Comparison of ENCODE assay signal across 15 cellular contexts in the genomic region with DNA sequence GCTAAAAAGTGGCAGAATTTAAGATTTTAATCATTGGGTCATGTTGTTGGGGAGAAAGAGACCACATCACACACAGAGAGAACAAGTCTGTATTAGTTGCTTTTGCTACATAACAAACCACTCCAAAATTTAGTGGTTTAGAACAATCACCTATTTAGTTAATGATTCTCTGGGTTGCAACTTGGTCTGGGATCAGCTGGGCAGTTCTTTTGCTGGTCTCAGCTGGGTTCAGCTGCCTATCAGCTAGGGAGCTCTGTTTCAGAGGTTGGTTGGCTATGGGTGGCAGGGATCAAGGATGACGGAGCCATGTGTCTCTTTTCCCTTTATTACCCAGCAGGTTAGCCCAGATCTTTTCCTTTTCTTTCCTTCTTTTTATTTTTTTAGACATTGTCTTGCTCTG. TPM values are rescaled to one million over a fixed set of nuclear protein-coding genes. Genes with fewer than 3 reads are reported as not detected.
DNase-seq lines count a peak whose midpoint lies in the region; ATAC-seq and TF ChIP-seq lines count a peak whose summit lies in the region.
"Had no signal": no experiment of that assay in that cellular context is flagged by ENCODE, and none has a peak within 500 bp of the region (broad histone marks: within the 10 kb centered on the region; RNA-seq: fewer than 3 reads in every experiment).

No MANE protein-coding gene starts in this region.

- CTCF ChIA-PET in activated CD4-positive, alpha-beta T cell treated with anti-CD3 and anti-CD28 coated beads for 36 hours (lab: Charles Lee), result interaction anchor here (0.6 to 2.5 kb wide), 5 partner anchors 10 to 138 kb away, joined by 3 to 12 read pairs (median 4); no protein-coding TSS in a partner anchor

- POLR2A ChIA-PET in activated CD4-positive, alpha-beta T cell treated with anti-CD3 and anti-CD28 coated beads for 36 hours (lab: Charles Lee), result no interaction called here

- no peaks in the 10 kb centered on the region for H3K9me3 ChIP-seq in T-helper 17 cell (ENCODE audit: control insufficient read depth, low read length, poor library complexity, severe bottlenecking)
- H3K9me3 ChIP-seq in stomach, result no peaks in the 10 kb centered on the region
- H3K9me3 ChIP-seq: testis had no signal

- peaks cover 14% of the 10 kb centered on the region for H3K36me3 Mint-ChIP-seq in activated CD4-positive, alpha-beta T cell treated with anti-CD3 and anti-CD28 coated beads, Interleukin-2, amount 10 ng/mL, durations not matched to agents 24 days and 14 days (ENCODE audit: low read depth)
- H3K36me3 Mint-ChIP-seq in activated CD4-positive, alpha-beta T cell treated with anti-CD3 and anti-CD28 coated beads for 36 hours (ENCODE audit: low read depth), result peaks cover 5% of the 10 kb centered on the region
- H3K36me3 Mint-ChIP-seq in T-helper 17 cell (ENCODE audit: low read depth), result peaks cover 3% of the 10 kb centered on the region

- TF ChIP-seq POLR2A in stomach (IDR thresholded peaks at IDR 0.05), result no peak

- TF ChIP-seq CTCF in stomach (IDR thresholded peaks at IDR 0.05), result no peak

- intact Hi-C loops in activated CD4-positive, alpha-beta T cell treated with anti-CD3 and anti-CD28 coated beads, Interleukin-2, amount 10 ng/mL, durations not matched to agents 24 days and 14 days (cut with micrococcal nuclease), result no loop called here
- intact Hi-C loops in activated CD4-positive, alpha-beta T cell treated with anti-CD3 and anti-CD28 coated beads for 36 hours (cut with DNase I, micrococcal nuclease), result no loop called here
- intact Hi-C loops in stomach (cut with DNase I; ENCODE audit: low total_unique reads), result no loop called here

- H3K4me3 Mint-ChIP-seq in activated CD4-positive, alpha-beta T cell treated with anti-CD3 and anti-CD28 coated beads, Interleukin-2, amount 10 ng/mL, durations not matched to agents 24 days and 14 days, result no peak overlapping the region
- H3K4me3 Mint-ChIP-seq in activated CD4-positive, alpha-beta T cell treated with anti-CD3 and anti-CD28 coated beads for 36 hours, result no peak overlapping the region
- H3K4me3 Mint-ChIP-seq in T-helper 17 cell, result no peak overlapping the region

- peak overlapping the region in 3 of 5 donors; percentile 7 to 32 (median 18) for H3K27ac ChIP-seq in stomach
- H3K27ac ChIP-seq: testis had no signal

- no peak overlapping the region for H3K4me3 ChIP-seq in stomach
- H3K4me3 ChIP-seq: testis had no signal

- no peaks in the 10 kb centered on the region for H3K27me3 ChIP-seq in stomach
- H3K27me3 ChIP-seq: testis had no signal

- peaks cover 0 to 24% (median 20%) of the 10 kb centered on the region in 4 donors for H3K36me3 ChIP-seq in stomach

- peaks cover 22% of the 10 kb centered on the region for H3K4me1 Mint-ChIP-seq in activated CD4-positive, alpha-beta T cell treated with anti-CD3 and anti-CD28 coated beads, Interleukin-2, amount 10 ng/mL, durations not matched to agents 24 days and 14 days
- H3K4me1 Mint-ChIP-seq in activated CD4-positive, alpha-beta T cell treated with anti-CD3 and anti-CD28 coated beads for 36 hours, result peaks cover 11% of the 10 kb centered on the region
- H3K4me1 Mint-ChIP-seq in T-helper 17 cell, result peaks cover 17% of the 10 kb centered on the region

- no peaks in the 10 kb centered on the region for H3K27me3 Mint-ChIP-seq in activated CD4-positive, alpha-beta T cell treated with anti-CD3 and anti-CD28 coated beads, Interleukin-2, amount 10 ng/mL, durations not matched to agents 24 days and 14 days
- H3K27me3 Mint-ChIP-seq in activated CD4-positive, alpha-beta T cell treated with anti-CD3 and anti-CD28 coated beads for 36 hours, result no peaks in the 10 kb centered on the region
- no peaks in the 10 kb centered on the region for H3K27me3 Mint-ChIP-seq in T-helper 17 cell

- DNase-seq in activated CD4-positive, alpha-beta T cell treated with anti-CD3 and anti-CD28 coated beads, Interleukin-2, amount 10 ng/mL, durations not matched to agents 24 days and 14 days, result no peak
- no peak for DNase-seq in activated CD4-positive, alpha-beta T cell treated with anti-CD3 and anti-CD28 coated beads for 36 hours
- DNase-seq in T-helper 17 cell (no peak), kidney glomerular epithelial cell (lab: John Stamatoyannopoulos, UW) (peak; percentile 13), stomach (no peak), NCI-H1417 (lab: John Stamatoyannopoulos, UW) (no peak)
- DNase-seq: central memory CD4-positive, alpha-beta T cell; DMS153; midbrain; NCI-H345; retina; testis had no signal

- peak overlapping the region; percentile 78 for H3K27ac Mint-ChIP-seq in activated CD4-positive, alpha-beta T cell treated with anti-CD3 and anti-CD28 coated beads, Interleukin-2, amount 10 ng/mL, durations not matched to agents 24 days and 14 days
- H3K27ac Mint-ChIP-seq in activated CD4-positive, alpha-beta T cell treated with anti-CD3 and anti-CD28 coated beads for 36 hours, result no peak overlapping the region
- peak overlapping the region; percentile 47 for H3K27ac Mint-ChIP-seq in T-helper 17 cell

- ATAC-seq in activated CD4-positive, alpha-beta T cell treated with anti-CD3 and anti-CD28 coated beads for 36 hours, result no peak
- no peak for ATAC-seq in T-helper 17 cell
- ATAC-seq in HG03439 (IDR thresholded peaks at IDR 0.05; ENCODE audit: unreplicated experiment), result no peak
- no peak for ATAC-seq in HG02870 (IDR thresholded peaks at IDR 0.05; ENCODE audit: unreplicated experiment)
- ATAC-seq: Right ventricle myocardium inferior had no signal

- H3K9me3 Mint-ChIP-seq in activated CD4-positive, alpha-beta T cell treated with anti-CD3 and anti-CD28 coated beads, Interleukin-2, amount 10 ng/mL, durations not matched to agents 24 days and 14 days, result no peaks in the 10 kb centered on the region
- H3K9me3 Mint-ChIP-seq in activated CD4-positive, alpha-beta T cell treated with anti-CD3 and anti-CD28 coated beads for 36 hours (ENCODE audit: low read depth), result no peaks in the 10 kb centered on the region

- 88 to 97% (median 93%) methylated on average over 1 of the region's 1 CpG for WGBS in stomach, 5 donors

- H3K4me1 ChIP-seq in stomach, result peaks cover 7 to 29% (median 18%) of the 10 kb centered on the region in 4 donors

- no peak for TF ChIP-seq EP300 in stomach (IDR thresholded peaks at IDR 0.05)

RNA-seq across cellular contexts. Expression of a gene that starts 8.9 kb away (rescaled TPM):
- total RNA-seq in activated CD4-positive, alpha-beta T cell treated with anti-CD3 and anti-CD28 coated beads, Interleukin-2, amount 10 ng/mL, durations not matched to agents 24 days and 14 days, result 7.9 and 9.9 TPM in 2 replicates
- 1 to 10 TPM; 3.5 to 3.6 TPM for total RNA-seq in activated CD4-positive, alpha-beta T cell treated with anti-CD3 and anti-CD28 coated beads for 36 hours
- 1 to 10 TPM in 1 of 2 donors, under 1 TPM in 1; 0.52 to 1.5 TPM for total RNA-seq in T-helper 17 cell
- 10 to 100 TPM in 1 of 5 donors, 1 to 10 TPM in 2, under 1 TPM in 1, not detected in 1; 0.14 to 18.7 (median 4.3) TPM for total RNA-seq in stomach
- 10 to 100 TPM in 2 of 3 donors, 1 to 10 TPM in 1; 8.0 to 16.8 (median 15.7) TPM for polyA plus RNA-seq in stomach

RNA-seq across cellular contexts. Expression of a gene that starts 9.2 kb away (rescaled TPM):
- total RNA-seq in activated CD4-positive, alpha-beta T cell treated with anti-CD3 and anti-CD28 coated beads, Interleukin-2, amount 10 ng/mL, durations not matched to agents 24 days and 14 days, result 27.5 and 29.6 TPM in 2 replicates
- total RNA-seq in activated CD4-positive, alpha-beta T cell treated with anti-CD3 and anti-CD28 coated beads for 36 hours, result 10 to 100 TPM; 31.6 to 40.0 TPM
- total RNA-seq in T-helper 17 cell (10 to 100 TPM; 37.9 to 38.9 TPM), stomach (10 to 100 TPM; 10.8 to 42.5 (median 16.8) TPM)
- 10 to 100 TPM; 13.1 to 24.3 (median 18.0) TPM for polyA plus RNA-seq in stomach

RNA-seq across cellular contexts. Expression of a gene that starts 11.4 kb away (rescaled TPM):
- total RNA-seq in activated CD4-positive, alpha-beta T cell treated with anti-CD3 and anti-CD28 coated beads, Interleukin-2, amount 10 ng/mL, durations not matched to agents 24 days and 14 days, result 31.5 and 32.7 TPM in 2 replicates
- total RNA-seq in activated CD4-positive, alpha-beta T cell treated with anti-CD3 and anti-CD28 coated beads for 36 hours, result 10 to 100 TPM; 11.1 to 16.4 TPM
- total RNA-seq in T-helper 17 cell (10 to 100 TPM; 49.9 to 51.1 TPM), stomach (10 to 100 TPM in 4 of 5 donors, 1 to 10 TPM in 1; 5.3 to 57.1 (median 25.3) TPM)
- polyA plus RNA-seq in stomach, result 1 to 10 TPM; 2.0 to 4.9 (median 2.6) TPM

RNA-seq across cellular contexts. Expression of a gene that starts 11.9 kb away (rescaled TPM):
- total RNA-seq in activated CD4-positive, alpha-beta T cell treated with anti-CD3 and anti-CD28 coated beads, Interleukin-2, amount 10 ng/mL, durations not matched to agents 24 days and 14 days, result 14.4 and 15.3 TPM in 2 replicates
- total RNA-seq in activated CD4-positive, alpha-beta T cell treated with anti-CD3 and anti-CD28 coated beads for 36 hours, result 10 to 100 TPM; 11.6 to 14.3 TPM
- total RNA-seq in T-helper 17 cell (10 to 100 TPM in 1 of 2 donors, 1 to 10 TPM in 1; 7.9 to 11.1 TPM), stomach (10 to 100 TPM in 3 of 5 donors, 1 to 10 TPM in 1, not detected in 1; 4.2 to 21.6 (median 15.9) TPM)
- polyA plus RNA-seq in stomach, result 10 to 100 TPM; 13.7 to 18.2 (median 14.9) TPM

RNA-seq across cellular contexts. Expression of a gene that starts 27.4 kb away (rescaled TPM):
- total RNA-seq in activated CD4-positive, alpha-beta T cell treated with anti-CD3 and anti-CD28 coated beads, Interleukin-2, amount 10 ng/mL, durations not matched to agents 24 days and 14 days, result 0.19 and 0.37 TPM in 2 replicates
- under 1 TPM; 0.37 to 0.74 TPM for total RNA-seq in activated CD4-positive, alpha-beta T cell treated with anti-CD3 and anti-CD28 coated beads for 36 hours
- total RNA-seq in T-helper 17 cell (under 1 TPM; 0.40 to 0.60 TPM), stomach (not detected)
- polyA plus RNA-seq in stomach, result under 1 TPM in 2 of 3 donors, not detected in 1; 0.45 to 0.50 TPM
